Comparison of ENCODE assay signal across 14 cellular contexts in genomic region chr10:49550563-49550962, GRCh38. TPM values are rescaled to one million over a fixed set of nuclear protein-coding genes. Genes with fewer than 3 reads are reported as not detected.
DNase-seq lines count a peak whose midpoint lies in the region; ATAC-seq and TF ChIP-seq lines count a peak whose summit lies in the region.
"Had no signal": no experiment of that assay in that cellular context is flagged by ENCODE, and none has a peak within 500 bp of the region (broad histone marks: within the 10 kb centered on the region; RNA-seq: fewer than 3 reads in every experiment).

No MANE protein-coding gene starts in this region.

- peak; percentile 24 for DNase-seq in Calu3
- DNase-seq in MG63 = peak; percentile 79
- peak; percentile 94 for DNase-seq in mammary epithelial cell
- peak; percentile 21 for DNase-seq in mesenchymal stem cell
- DNase-seq in cerebellum (ENCODE audit: low spot score) = no peak
- DNase-seq in T-helper 9 cell = no peak
- no peak for DNase-seq in pons (ENCODE audit: low spot score)
- DNase-seq in activated CD8-positive, alpha-beta memory T cell treated with anti-CD3 and anti-CD28 coated beads, Interleukin-2, amount 10 ng/mL, durations not matched to agents 7 days and 5 days = no peak
- DNase-seq: cortex of kidney, NCI-H1048, NCI-H748 treated with DMSO at 0.1 percent for 48 hours, nephron progenitor cell, upper lobe of left lung had no signal

- peak overlapping the region; percentile 53 for H3K4me2 ChIP-seq in mammary epithelial cell (ENCODE audit: insufficient read depth, low read depth, low read length)
- H3K4me2 ChIP-seq in mesenchymal stem cell (ENCODE audit: low read length, poor library complexity, severe bottlenecking) = no peak overlapping the region

- H3K4me1 ChIP-seq in mammary epithelial cell (ENCODE audit: insufficient read depth, low read length) (peaks cover 51% of the 10 kb centered on the region), mesenchymal stem cell (ENCODE audit: control insufficient read depth, insufficient read depth, low read depth, low read length) (no peaks in the 10 kb centered on the region)
- H3K4me1 ChIP-seq: gastroesophageal sphincter, upper lobe of left lung had no signal

- intact Hi-C loops in Calu3 (cut with micrococcal nuclease; ENCODE audit: unreplicated experiment) = no loop called here
- intact Hi-C loops in mammary epithelial cell (cut with micrococcal nuclease) = loop anchor here (1.0 kb wide), 1 partner anchor 11 kb away; the partner anchor contains the start of gene ERCC6

- H3K36me3 ChIP-seq in MG63 (no peaks in the 10 kb centered on the region), mammary epithelial cell (ENCODE audit: insufficient read depth, low read length) (no peaks in the 10 kb centered on the region), mesenchymal stem cell (ENCODE audit: control insufficient read depth in 1 of 2, insufficient read depth in 2 of 2, low read depth in 1 of 2, low read length in 2 of 2) (no peaks in the 10 kb centered on the region)
- H3K36me3 ChIP-seq: gastroesophageal sphincter, upper lobe of left lung had no signal

- CTCF ChIA-PET in Calu3 (lab: Charles Lee) = interaction anchor here (1.3 kb wide), 1 partner anchor 11 kb away, joined by 5 read pairs; the partner anchor contains the start of gene ERCC6
- CTCF ChIA-PET in mammary epithelial cell (lab: Charles Lee; ENCODE audit: low non-redundant PET) = interaction anchor here (0.7 kb wide), 1 partner anchor 44 kb away, joined by 3 read pairs; no protein-coding TSS in a partner anchor
- CTCF ChIA-PET in activated CD8-positive, alpha-beta memory T cell treated with anti-CD3 and anti-CD28 coated beads, Interleukin-2, amount 10 ng/mL, durations not matched to agents 7 days and 5 days (lab: Charles Lee) = no interaction called here

- H3K4ac ChIP-seq in mesenchymal stem cell (ENCODE audit: low read depth in 1 of 2, low read length in 2 of 2) = no peak overlapping the region

- H3K23ac ChIP-seq in mesenchymal stem cell (ENCODE audit: low read length in 2 of 2) = no peak overlapping the region

- no peak overlapping the region for H3K9ac ChIP-seq in mammary epithelial cell (ENCODE audit: insufficient read depth, low read length)
- peak overlapping the region; percentile 26 for H3K9ac ChIP-seq in mesenchymal stem cell (ENCODE audit: low read length)

- no peaks in the 10 kb centered on the region for H3K79me2 ChIP-seq in mammary epithelial cell (ENCODE audit: insufficient read depth, low read length)

- WGBS in mammary epithelial cell (ENCODE audit: low coverage, missing lambda C conversion rate) = 17% methylated on average over 1 of the region's 4 CpGs
- WGBS in mesenchymal stem cell = 15% methylated on average over 2 of the region's 4 CpGs

- no peak overlapping the region for H2AK5ac ChIP-seq in mesenchymal stem cell (ENCODE audit: low read length, severe bottlenecking)

- H3K27ac ChIP-seq in mammary epithelial cell (ENCODE audit: insufficient read depth, low read depth, low read length) = peak overlapping the region; percentile 99
- no peak overlapping the region for H3K27ac ChIP-seq in mesenchymal stem cell (ENCODE audit: low read length, poor library complexity, severe bottlenecking)
- H3K27ac ChIP-seq: gastroesophageal sphincter, upper lobe of left lung had no signal

- no peak overlapping the region for H2BK120ac ChIP-seq in mesenchymal stem cell (ENCODE audit: low read depth, low read length)

- peaks cover 18% of the 10 kb centered on the region for H3K4me1 Mint-ChIP-seq in Calu3 (ENCODE audit: low read depth, unreplicated experiment)
- no peaks in the 10 kb centered on the region for H3K4me1 Mint-ChIP-seq in activated CD8-positive, alpha-beta memory T cell treated with anti-CD3 and anti-CD28 coated beads, Interleukin-2, amount 10 ng/mL, durations not matched to agents 7 days and 5 days
- H3K4me1 Mint-ChIP-seq: nephron progenitor cell had no signal

- BruUV-seq in Calu3 (replicated peaks; lab: Mats Ljungman, UMichigan) (no TSS peak), mammary epithelial cell (replicated peaks; lab: Mats Ljungman, UMichigan) (no TSS peak)

- no peak overlapping the region for H2BK5ac ChIP-seq in mesenchymal stem cell (ENCODE audit: low read depth, low read length, poor library complexity, severe bottlenecking)

- H3K27ac Mint-ChIP-seq in Calu3 (ENCODE audit: unreplicated experiment) = peak overlapping the region; percentile 25
- no peak overlapping the region for H3K27ac Mint-ChIP-seq in activated CD8-positive, alpha-beta memory T cell treated with anti-CD3 and anti-CD28 coated beads, Interleukin-2, amount 10 ng/mL, durations not matched to agents 7 days and 5 days
- H3K27ac Mint-ChIP-seq: nephron progenitor cell had no signal

- H3K27me3 ChIP-seq in MG63 (no peaks in the 10 kb centered on the region), mammary epithelial cell (ENCODE audit: insufficient read depth, low read length) (no peaks in the 10 kb centered on the region), mesenchymal stem cell (ENCODE audit: control insufficient read depth in 1 of 2, insufficient read depth in 1 of 2, low read length in 2 of 2) (no peaks in the 10 kb centered on the region)
- H3K27me3 ChIP-seq: gastroesophageal sphincter, upper lobe of left lung had no signal

- peaks cover 3% of the 10 kb centered on the region for H3K9me3 Mint-ChIP-seq in Calu3 (ENCODE audit: low read depth, unreplicated experiment)
- H3K9me3 Mint-ChIP-seq in activated CD8-positive, alpha-beta memory T cell treated with anti-CD3 and anti-CD28 coated beads, Interleukin-2, amount 10 ng/mL, durations not matched to agents 7 days and 5 days (ENCODE audit: low read depth) = no peaks in the 10 kb centered on the region

- TF ChIP-seq CTCF in Calu3 (IDR thresholded peaks at IDR 0.05; ENCODE audit: unreplicated experiment) = no peak
- no peak for TF ChIP-seq CTCF in mammary epithelial cell (conservative IDR thresholded peaks at IDR 0.05 in 1 of 2, IDR thresholded peaks at IDR 0.05 in 1 of 2; ENCODE audit: extremely low read depth in 1 of 2, insufficient read depth in 1 of 2, low read depth in 1 of 2, low read length in 2 of 2)

- no peak overlapping the region for H4K8ac ChIP-seq in mesenchymal stem cell (ENCODE audit: low read length)

- peaks cover 21% of the 10 kb centered on the region for H3K9me3 ChIP-seq in MG63
- H3K9me3 ChIP-seq in mammary epithelial cell (replicated peaks; ENCODE audit: insufficient read depth, low read length) = no peaks in the 10 kb centered on the region
- no peaks in the 10 kb centered on the region for H3K9me3 ChIP-seq in mesenchymal stem cell (ENCODE audit: control insufficient read depth, low read length)
- H3K9me3 ChIP-seq: gastroesophageal sphincter, upper lobe of left lung had no signal

- no peak overlapping the region for H3K4me3 Mint-ChIP-seq in Calu3 (ENCODE audit: low read depth, unreplicated experiment)
- no peak overlapping the region for H3K4me3 Mint-ChIP-seq in activated CD8-positive, alpha-beta memory T cell treated with anti-CD3 and anti-CD28 coated beads, Interleukin-2, amount 10 ng/mL, durations not matched to agents 7 days and 5 days
- H3K4me3 Mint-ChIP-seq: nephron progenitor cell had no signal

- in situ Hi-C loops in mammary epithelial cell (cut with MboI; ENCODE audit: low sequenced_read_pairs in 2 of 2) = no loop called here

- H3K18ac ChIP-seq in mesenchymal stem cell (ENCODE audit: low read depth in 1 of 2, low read length in 2 of 2) = no peak overlapping the region

- no peak overlapping the region for H2BK12ac ChIP-seq in mesenchymal stem cell (ENCODE audit: low read length in 2 of 2)

- ATAC-seq in activated CD8-positive, alpha-beta memory T cell treated with anti-CD3 and anti-CD28 coated beads, Interleukin-2, amount 10 ng/mL, durations not matched to agents 7 days and 5 days = no peak
- ATAC-seq: gastroesophageal sphincter had no signal

- H3K79me1 ChIP-seq in mesenchymal stem cell (replicated peaks; ENCODE audit: low read length, poor library complexity, severe bottlenecking) = no peaks in the 10 kb centered on the region

- no peak overlapping the region for H3K14ac ChIP-seq in mesenchymal stem cell (ENCODE audit: low read length in 2 of 2)

- dilution Hi-C loops in mammary epithelial cell (cut with HindIII; ENCODE audit: low sequenced_read_pairs) = no loop called here

- no peak overlapping the region for H3K4me3 ChIP-seq in MG63
- no peak overlapping the region for H3K4me3 ChIP-seq in mammary epithelial cell (replicated peaks in 1 of 3; ENCODE audit: insufficient read depth in 1 of 3, low read depth in 2 of 3, low read length in 3 of 3)
- H3K4me3 ChIP-seq in mesenchymal stem cell (ENCODE audit: insufficient read depth in 1 of 2, low read depth in 1 of 2, low read length in 2 of 2) = no peak overlapping the region
- H3K4me3 ChIP-seq: gastroesophageal sphincter, upper lobe of left lung had no signal

- no peak overlapping the region for H2AFZ ChIP-seq in mammary epithelial cell (ENCODE audit: low read depth, low read length)
- no peak overlapping the region for H2AFZ ChIP-seq in mesenchymal stem cell (ENCODE audit: low read depth, low read length)

- no peak overlapping the region for H2BK15ac ChIP-seq in mesenchymal stem cell (ENCODE audit: low read depth, poor library complexity, severe bottlenecking)

- no peaks in the 10 kb centered on the region for H3K36me3 Mint-ChIP-seq in Calu3 (ENCODE audit: insufficient read depth, unreplicated experiment)
- H3K36me3 Mint-ChIP-seq in activated CD8-positive, alpha-beta memory T cell treated with anti-CD3 and anti-CD28 coated beads, Interleukin-2, amount 10 ng/mL, durations not matched to agents 7 days and 5 days = peaks cover 1% of the 10 kb centered on the region

- no peak overlapping the region for H4K91ac ChIP-seq in mesenchymal stem cell (ENCODE audit: low read length)

- H4K20me1 ChIP-seq in mammary epithelial cell (ENCODE audit: insufficient read depth, low read length) = no peaks in the 10 kb centered on the region

- no peaks in the 10 kb centered on the region for H3K27me3 Mint-ChIP-seq in Calu3 (ENCODE audit: unreplicated experiment)
- peaks cover 31% of the 10 kb centered on the region for H3K27me3 Mint-ChIP-seq in activated CD8-positive, alpha-beta memory T cell treated with anti-CD3 and anti-CD28 coated beads, Interleukin-2, amount 10 ng/mL, durations not matched to agents 7 days and 5 days

RNA-seq across cellular contexts. Expression of gene ERCC6, which starts 11.6 kb away (rescaled TPM):
- 25.7 and 32.0 TPM in 2 replicates for total RNA-seq in Calu3 (2022)
- 13.8 and 24.5 TPM in 2 replicates for total RNA-seq in MG63 (2014; rRNA removed; shearing (Covaris generic); ENCODE audit: low replicate concordance)
- 100 to 1,000 TPM in 1 of 2 donors, 10 to 100 TPM in 1; 35.5 to 106 TPM for total RNA-seq in mammary epithelial cell
- 22.1 TPM for polyA plus RNA-seq in mammary epithelial cell
- 78.2 TPM for polyA minus RNA-seq in mammary epithelial cell
- polyA plus RNA-seq in mesenchymal stem cell (2013, experiment 1 of 2) = 3.9 TPM
- polyA plus RNA-seq in mesenchymal stem cell (2013, experiment 2 of 2) = 4.5 TPM
- 44.9 TPM for total RNA-seq in cerebellum
- 10 to 100 TPM; 19.2 to 28.1 TPM for total RNA-seq in activated CD8-positive, alpha-beta memory T cell treated with anti-CD3 and anti-CD28 coated beads, Interleukin-2, amount 10 ng/mL, durations not matched to agents 7 days and 5 days

RNA-seq across cellular contexts. Expression of gene SLC18A3, which starts 59.5 kb away (rescaled TPM):
- not detected in 2 replicates for total RNA-seq in Calu3 (2022)
- total RNA-seq in MG63 (2014; rRNA removed; shearing (Covaris generic); ENCODE audit: low replicate concordance) = not detected in 2 replicates
- not detected for total RNA-seq in mammary epithelial cell
- polyA plus RNA-seq in mammary epithelial cell = not detected
- not detected for polyA minus RNA-seq in mammary epithelial cell
- not detected for polyA plus RNA-seq in mesenchymal stem cell (2013, experiment 1 of 2)
- not detected for polyA plus RNA-seq in mesenchymal stem cell (2013, experiment 2 of 2)
- 3.4 TPM for total RNA-seq in cerebellum
- total RNA-seq in activated CD8-positive, alpha-beta memory T cell treated with anti-CD3 and anti-CD28 coated beads, Interleukin-2, amount 10 ng/mL, durations not matched to agents 7 days and 5 days = not detected
- total RNA-seq: upper lobe of left lung had no signal

Comparison
In these comparisons a context has a peak if more than half of its experiments do, and no peak if none do; other contexts are left out.
1. DNase-seq: peak in Calu3 (single experiment), MG63 (single experiment), mammary epithelial cell (single experiment) and mesenchymal stem cell (single experiment); none in cerebellum (single experiment), T-helper 9 cell (single experiment), pons (single experiment) and activated CD8-positive, alpha-beta memory T cell treated with anti-CD3 and anti-CD28 coated beads, Interleukin-2, amount 10 ng/mL, durations not matched to agents 7 days and 5 days (single experiment).